In genomic region chr18:80181642-80182461, GRCh38 we compare ENCODE assay signal across 1 cellular context.
A peak's percentile ranks its signal among the peaks of the same experiment; 100 is the strongest.
TF ChIP-seq lines count a peak whose summit lies in the region.

No MANE protein-coding gene starts in this region.

TF ChIP-seq in HepG2, 621 proteins besides CTCF, POLR2A, EP300 and RAD21 (continued from another document and continues in another):
- TF ChIP-seq ZBTB49 (CRISPR knock-in tag; IDR thresholded peaks at IDR 0.05; ENCODE audit: borderline replicate concordance), result no peak
- TF ChIP-seq HINFP (CRISPR knock-in tag; IDR thresholded peaks at IDR 0.05; ENCODE audit: low read depth), result no peak
- TF ChIP-seq, protein P1, sequence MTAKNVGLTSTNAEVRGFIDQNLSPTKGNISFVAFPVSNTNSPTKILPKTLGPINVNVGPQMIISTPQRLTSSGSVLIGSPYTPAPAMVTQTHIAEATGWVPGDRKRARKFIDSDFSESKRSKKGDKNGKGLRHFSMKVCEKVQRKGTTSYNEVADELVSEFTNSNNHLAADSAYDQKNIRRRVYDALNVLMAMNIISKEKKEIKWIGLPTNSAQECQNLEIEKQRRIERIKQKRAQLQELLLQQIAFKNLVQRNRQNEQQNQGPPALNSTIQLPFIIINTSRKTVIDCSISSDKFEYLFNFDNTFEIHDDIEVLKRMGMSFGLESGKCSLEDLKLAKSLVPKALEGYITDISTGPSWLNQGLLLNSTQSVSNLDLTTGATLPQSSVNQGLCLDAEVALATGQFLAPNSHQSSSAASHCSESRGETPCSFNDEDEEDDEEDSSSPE (CRISPR knock-in tag; IDR thresholded peaks at IDR 0.05), result no peak
- TF ChIP-seq FOXO1 (CRISPR knock-in tag; IDR thresholded peaks at IDR 0.05), result no peak
- TF ChIP-seq LCORL (IDR thresholded peaks at IDR 0.05), result no peak
- TF ChIP-seq LCORL (CRISPR knock-in tag; IDR thresholded peaks at IDR 0.05), result no peak
- TF ChIP-seq EZH2 (conservative IDR thresholded peaks at IDR 0.05; ENCODE audit: low read depth, low read length), result no peak
- TF ChIP-seq HIVEP1 (CRISPR knock-in tag; IDR thresholded peaks at IDR 0.05), result 0 out of 2 replicates have a peak, but pooled peaks have one; percentile 12
- TF ChIP-seq SKI (IDR thresholded peaks at IDR 0.05; ENCODE audit: partially characterized antibody), result peak; percentile 39
- TF ChIP-seq PRDM4 (CRISPR knock-in tag; IDR thresholded peaks at IDR 0.05; ENCODE audit: borderline replicate concordance), result no peak
- TF ChIP-seq ZNF335 (CRISPR knock-in tag; IDR thresholded peaks at IDR 0.05), result no peak
- TF ChIP-seq ZNF264 (CRISPR knock-in tag; IDR thresholded peaks at IDR 0.05), result no peak
- no peak for TF ChIP-seq PHF21A (CRISPR knock-in tag; IDR thresholded peaks at IDR 0.05)
- TF ChIP-seq TFAP4 (IDR thresholded peaks at IDR 0.05; ENCODE audit: borderline replicate concordance, low read depth), result peak; percentile 22; the same call in 1 of the 2 replicates
- TF ChIP-seq NFATC3 (CRISPR knock-in tag; IDR thresholded peaks at IDR 0.05), result no peak
- no peak for TF ChIP-seq U2AF2 (IDR thresholded peaks at IDR 0.05; ENCODE audit: low read depth, low read length)
- no peak for TF ChIP-seq ZNF678 (CRISPR knock-in tag; IDR thresholded peaks at IDR 0.05)
- TF ChIP-seq ZNF234 (CRISPR knock-in tag; conservative IDR thresholded peaks at IDR 0.05), result no peak
- TF ChIP-seq ZKSCAN1 (IDR thresholded peaks at IDR 0.05; ENCODE audit: low read length), result no peak
- no peak for TF ChIP-seq ARID2 (CRISPR knock-in tag; IDR thresholded peaks at IDR 0.05; ENCODE audit: borderline replicate concordance)
- TF ChIP-seq ZFP82 (CRISPR knock-in tag; IDR thresholded peaks at IDR 0.05; ENCODE audit: borderline replicate concordance), result no peak
- TF ChIP-seq NCOA2 (CRISPR knock-in tag; IDR thresholded peaks at IDR 0.05), result no peak
- no peak for TF ChIP-seq USF2 (IDR thresholded peaks at IDR 0.05; ENCODE audit: low read depth, low read length)
- no peak for TF ChIP-seq USF2 (CRISPR knock-in tag; IDR thresholded peaks at IDR 0.05; ENCODE audit: borderline replicate concordance)
- no peak for TF ChIP-seq KLF16 (CRISPR knock-in tag; IDR thresholded peaks at IDR 0.05)
- 0 out of 2 replicates have a peak, but pooled peaks have one; percentile 33 for TF ChIP-seq RARA (CRISPR knock-in tag; IDR thresholded peaks at IDR 0.05)
- TF ChIP-seq TEAD2 (CRISPR knock-in tag; IDR thresholded peaks at IDR 0.05), result no peak
- TF ChIP-seq ZZZ3 (CRISPR knock-in tag; IDR thresholded peaks at IDR 0.05; ENCODE audit: borderline replicate concordance), result no peak
- 0 out of 2 replicates have a peak, but pooled peaks have one; percentile 31 for TF ChIP-seq SP5 (CRISPR knock-in tag; IDR thresholded peaks at IDR 0.05; ENCODE audit: borderline replicate concordance, low read depth)
- TF ChIP-seq, protein P2, sequence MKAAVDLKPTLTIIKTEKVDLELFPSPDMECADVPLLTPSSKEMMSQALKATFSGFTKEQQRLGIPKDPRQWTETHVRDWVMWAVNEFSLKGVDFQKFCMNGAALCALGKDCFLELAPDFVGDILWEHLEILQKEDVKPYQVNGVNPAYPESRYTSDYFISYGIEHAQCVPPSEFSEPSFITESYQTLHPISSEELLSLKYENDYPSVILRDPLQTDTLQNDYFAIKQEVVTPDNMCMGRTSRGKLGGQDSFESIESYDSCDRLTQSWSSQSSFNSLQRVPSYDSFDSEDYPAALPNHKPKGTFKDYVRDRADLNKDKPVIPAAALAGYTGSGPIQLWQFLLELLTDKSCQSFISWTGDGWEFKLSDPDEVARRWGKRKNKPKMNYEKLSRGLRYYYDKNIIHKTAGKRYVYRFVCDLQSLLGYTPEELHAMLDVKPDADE (CRISPR knock-in tag; IDR thresholded peaks at IDR 0.05), result no peak
- TF ChIP-seq NFIC (IDR thresholded peaks at IDR 0.05; ENCODE audit: low read length), result no peak
- no peak for TF ChIP-seq CENPT (CRISPR knock-in tag; IDR thresholded peaks at IDR 0.05; ENCODE audit: low read depth)
- no peak for TF ChIP-seq HOXD1 (CRISPR knock-in tag; IDR thresholded peaks at IDR 0.05)
- TF ChIP-seq PPARG (CRISPR knock-in tag; conservative IDR thresholded peaks at IDR 0.05), result no peak
- no peak for TF ChIP-seq RELA (CRISPR knock-in tag; IDR thresholded peaks at IDR 0.05)
- TF ChIP-seq MED1 (CRISPR knock-in tag; IDR thresholded peaks at IDR 0.05), result no peak
- TF ChIP-seq RARG (CRISPR knock-in tag; IDR thresholded peaks at IDR 0.05; ENCODE audit: low read depth), result no peak
- TF ChIP-seq JUN (CRISPR knock-in tag; IDR thresholded peaks at IDR 0.05), result no peak
- no peak for TF ChIP-seq MTF1 (CRISPR knock-in tag; IDR thresholded peaks at IDR 0.05)
- TF ChIP-seq, protein P3, sequence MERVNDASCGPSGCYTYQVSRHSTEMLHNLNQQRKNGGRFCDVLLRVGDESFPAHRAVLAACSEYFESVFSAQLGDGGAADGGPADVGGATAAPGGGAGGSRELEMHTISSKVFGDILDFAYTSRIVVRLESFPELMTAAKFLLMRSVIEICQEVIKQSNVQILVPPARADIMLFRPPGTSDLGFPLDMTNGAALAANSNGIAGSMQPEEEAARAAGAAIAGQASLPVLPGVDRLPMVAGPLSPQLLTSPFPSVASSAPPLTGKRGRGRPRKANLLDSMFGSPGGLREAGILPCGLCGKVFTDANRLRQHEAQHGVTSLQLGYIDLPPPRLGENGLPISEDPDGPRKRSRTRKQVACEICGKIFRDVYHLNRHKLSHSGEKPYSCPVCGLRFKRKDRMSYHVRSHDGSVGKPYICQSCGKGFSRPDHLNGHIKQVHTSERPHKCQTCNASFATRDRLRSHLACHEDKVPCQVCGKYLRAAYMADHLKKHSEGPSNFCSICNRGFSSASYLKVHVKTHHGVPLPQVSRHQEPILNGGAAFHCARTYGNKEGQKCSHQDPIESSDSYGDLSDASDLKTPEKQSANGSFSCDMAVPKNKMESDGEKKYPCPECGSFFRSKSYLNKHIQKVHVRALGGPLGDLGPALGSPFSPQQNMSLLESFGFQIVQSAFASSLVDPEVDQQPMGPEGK (CRISPR knock-in tag; IDR thresholded peaks at IDR 0.05), result 0 out of 2 replicates have a peak, but pooled peaks have one; percentile 48
- no peak for TF ChIP-seq ATF7 (IDR thresholded peaks at IDR 0.05)
- TF ChIP-seq ATF7 (CRISPR knock-in tag; IDR thresholded peaks at IDR 0.05), result no peak
- no peak for TF ChIP-seq ZNF546 (CRISPR knock-in tag; conservative IDR thresholded peaks at IDR 0.05)
- no peak for TF ChIP-seq ZNF552 (CRISPR knock-in tag; IDR thresholded peaks at IDR 0.05; ENCODE audit: borderline replicate concordance)
- no peak for TF ChIP-seq REXO4 (CRISPR knock-in tag; IDR thresholded peaks at IDR 0.05; ENCODE audit: borderline replicate concordance)
- TF ChIP-seq, protein P4, sequence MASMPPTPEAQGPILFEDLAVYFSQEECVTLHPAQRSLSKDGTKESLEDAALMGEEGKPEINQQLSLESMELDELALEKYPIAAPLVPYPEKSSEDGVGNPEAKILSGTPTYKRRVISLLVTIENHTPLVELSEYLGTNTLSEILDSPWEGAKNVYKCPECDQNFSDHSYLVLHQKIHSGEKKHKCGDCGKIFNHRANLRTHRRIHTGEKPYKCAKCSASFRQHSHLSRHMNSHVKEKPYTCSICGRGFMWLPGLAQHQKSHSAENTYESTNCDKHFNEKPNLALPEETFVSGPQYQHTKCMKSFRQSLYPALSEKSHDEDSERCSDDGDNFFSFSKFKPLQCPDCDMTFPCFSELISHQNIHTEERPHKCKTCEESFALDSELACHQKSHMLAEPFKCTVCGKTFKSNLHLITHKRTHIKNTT (CRISPR knock-in tag; IDR thresholded peaks at IDR 0.05), result no peak
- no peak for TF ChIP-seq NR2F1 (CRISPR knock-in tag; IDR thresholded peaks at IDR 0.05)
- no peak for TF ChIP-seq MIER2 (CRISPR knock-in tag; IDR thresholded peaks at IDR 0.05)
- 0 out of 2 replicates have a peak, but pooled peaks have one; percentile 67 for TF ChIP-seq ESRRA (CRISPR knock-in tag; IDR thresholded peaks at IDR 0.05; ENCODE audit: low read depth)
- TF ChIP-seq RNF2 (conservative IDR thresholded peaks at IDR 0.05; ENCODE audit: low read depth), result no peak
- no peak for TF ChIP-seq SP140L (CRISPR knock-in tag; IDR thresholded peaks at IDR 0.05; ENCODE audit: borderline replicate concordance)
- TF ChIP-seq SATB2 (CRISPR knock-in tag; IDR thresholded peaks at IDR 0.05), result no peak
